Comparison of ENCODE assay signal across 11 cellular contexts in the genomic region with DNA sequence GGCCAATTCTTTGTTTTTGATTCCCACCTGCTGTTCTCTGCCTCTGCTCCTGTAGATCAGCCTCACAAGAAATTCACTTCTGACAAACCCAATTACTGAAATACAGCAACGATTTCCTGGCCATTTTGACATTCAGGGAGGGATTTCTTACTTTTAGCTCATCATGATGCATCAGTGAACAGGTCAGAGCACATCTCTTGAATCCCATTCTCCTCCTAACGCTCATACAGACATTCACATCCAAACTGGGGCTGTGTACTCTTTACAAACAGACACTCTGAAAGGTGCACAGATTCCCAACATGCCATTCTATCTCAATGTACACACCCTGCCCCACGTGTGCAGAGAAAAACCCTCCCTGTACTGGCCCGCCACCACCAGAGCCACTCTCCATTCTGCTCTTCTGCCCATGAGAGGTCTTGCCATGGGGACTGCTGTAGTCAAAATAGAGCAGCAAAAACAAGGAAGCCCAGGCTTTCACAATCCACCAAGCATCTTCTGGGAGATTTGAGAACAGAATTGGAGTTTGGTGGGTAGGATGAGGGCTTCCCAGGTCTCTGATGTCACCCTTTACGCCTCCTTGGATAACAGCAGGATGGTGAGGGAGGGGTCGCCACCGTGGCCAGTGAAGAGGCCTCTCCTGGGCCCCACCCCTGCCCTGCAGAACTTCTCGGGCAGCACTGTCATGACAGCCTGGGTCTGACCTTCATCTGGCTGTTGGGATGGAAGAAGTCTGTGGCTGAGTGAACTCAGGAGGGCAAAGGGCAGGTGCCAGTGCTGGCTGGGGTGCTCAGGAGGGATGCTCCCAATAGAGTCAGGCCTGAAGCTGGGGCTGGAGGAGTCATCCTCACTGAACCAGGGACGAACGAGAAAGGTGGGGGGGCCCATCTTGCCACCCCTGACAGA. TPM values are rescaled to one million over a fixed set of nuclear protein-coding genes. Genes with fewer than 3 reads are reported as not detected.
DNase-seq lines count a peak whose midpoint lies in the region; ATAC-seq, FAIRE-seq and TF ChIP-seq lines count a peak whose summit lies in the region.
"Had no signal": no experiment of that assay in that cellular context is flagged by ENCODE, and none has a peak within 500 bp of the region (broad histone marks: within the 10 kb centered on the region; RNA-seq: fewer than 3 reads in every experiment).

No MANE protein-coding gene starts in this region.

- no peak overlapping the region for H2AFZ ChIP-seq in trophoblast cell (ENCODE audit: insufficient read depth, low read length, poor library complexity)
- H2AFZ ChIP-seq: GM23338 had no signal

- H3K9me3 Mint-ChIP-seq in activated naive CD4-positive, alpha-beta T cell treated with anti-CD3 and anti-CD28 coated beads, Interleukin-2, amount 10 ng/mL, durations not matched to agents 7 days and 5 days, result no peaks in the 10 kb centered on the region
- H3K9me3 Mint-ChIP-seq in natural killer cell, result no peaks in the 10 kb centered on the region
- H3K9me3 Mint-ChIP-seq: GM23338 had no signal

- H3K36me3 Mint-ChIP-seq in activated naive CD4-positive, alpha-beta T cell treated with anti-CD3 and anti-CD28 coated beads, Interleukin-2, amount 10 ng/mL, durations not matched to agents 7 days and 5 days, result peaks cover 2% of the 10 kb centered on the region
- H3K36me3 Mint-ChIP-seq in natural killer cell, result no peaks in the 10 kb centered on the region

- peaks cover 18 to 28% of the 10 kb centered on the region in 2 experiments for H3K4me1 ChIP-seq in trophoblast cell (ENCODE audit: control insufficient read depth in 1 of 2, insufficient read depth in 2 of 2, low read length in 2 of 2)

- no peaks in the 10 kb centered on the region for H3K79me2 ChIP-seq in trophoblast cell (ENCODE audit: control insufficient read depth, insufficient read depth, low read length, poor library complexity)

- peak overlapping the region; percentile 66 for H3K27ac Mint-ChIP-seq in activated naive CD4-positive, alpha-beta T cell treated with anti-CD3 and anti-CD28 coated beads, Interleukin-2, amount 10 ng/mL, durations not matched to agents 7 days and 5 days
- no peak overlapping the region for H3K27ac Mint-ChIP-seq in natural killer cell

- H3K4me3 ChIP-seq in fibroblast of the aortic adventitia (ENCODE audit: low read depth, low read length), result peak overlapping the region; percentile 14
- no peak overlapping the region for H3K4me3 ChIP-seq in trophoblast cell (ENCODE audit: low read depth, low read length)
- H3K4me3 ChIP-seq: GM23338 had no signal

- peak overlapping the region; percentile 42 for H2BK12ac ChIP-seq in trophoblast cell (ENCODE audit: low read length)

- H4K8ac ChIP-seq in trophoblast cell (ENCODE audit: low read depth, low read length), result peak overlapping the region; percentile 8

- no peak for FAIRE-seq in GM12892 (lab: Jason Lieb, UNC)

- peak overlapping the region; percentile 62 for H4K91ac ChIP-seq in trophoblast cell (ENCODE audit: low read depth, low read length)

- H2BK120ac ChIP-seq in trophoblast cell (ENCODE audit: insufficient read depth, low read length, poor library complexity), result peak overlapping the region; percentile 14

- H3K4me2 ChIP-seq in trophoblast cell (ENCODE audit: low read length), result no peak overlapping the region
- H3K4me2 ChIP-seq: GM23338 had no signal

- H3K27me3 ChIP-seq in trophoblast cell (ENCODE audit: insufficient read depth, low read length), result no peaks in the 10 kb centered on the region

- H3K27ac ChIP-seq in trophoblast cell (ENCODE audit: low read depth, low read length), result no peak overlapping the region

- no peak overlapping the region for H3K23ac ChIP-seq in trophoblast cell (ENCODE audit: low read length)

- intact Hi-C loops in natural killer cell (cut with micrococcal nuclease), result no loop called here

- no peak overlapping the region for H3K4ac ChIP-seq in trophoblast cell (ENCODE audit: low read depth, low read length)

- H4K12ac ChIP-seq in trophoblast cell (ENCODE audit: low read depth, low read length), result no peak overlapping the region

- CTCF ChIA-PET in activated naive CD4-positive, alpha-beta T cell treated with anti-CD3 and anti-CD28 coated beads, Interleukin-2, amount 10 ng/mL, durations not matched to agents 7 days and 5 days (lab: Charles Lee), result no interaction called here

- H3K18ac ChIP-seq in trophoblast cell (ENCODE audit: low read length), result no peak overlapping the region

- H2AK5ac ChIP-seq in trophoblast cell (ENCODE audit: low read length), result peak overlapping the region; percentile 55

- peak overlapping the region; percentile 26 for H2BK5ac ChIP-seq in trophoblast cell (ENCODE audit: low read depth, low read length, poor library complexity)

- TF ChIP-seq CTCF in fibroblast of the aortic adventitia (IDR thresholded peaks at IDR 0.05; ENCODE audit: insufficient read depth, low read length), result no peak
- TF ChIP-seq CTCF in natural killer cell (IDR thresholded peaks at IDR 0.05), result no peak

- H3K36me3 ChIP-seq in trophoblast cell (ENCODE audit: control insufficient read depth in 1 of 2, insufficient read depth in 2 of 2, low read length in 2 of 2), result no peaks in the 10 kb centered on the region

- peaks cover 16% of the 10 kb centered on the region for H3K79me1 ChIP-seq in trophoblast cell (ENCODE audit: low read length)

- no peaks in the 10 kb centered on the region for H3K4me1 Mint-ChIP-seq in activated naive CD4-positive, alpha-beta T cell treated with anti-CD3 and anti-CD28 coated beads, Interleukin-2, amount 10 ng/mL, durations not matched to agents 7 days and 5 days
- H3K4me1 Mint-ChIP-seq in natural killer cell, result peaks cover 5 to 6% of the 10 kb centered on the region in 2 donors

- H3K9me3 ChIP-seq in trophoblast cell (ENCODE audit: insufficient read depth, low read depth, low read length), result no peaks in the 10 kb centered on the region

- H3K9ac ChIP-seq in trophoblast cell (ENCODE audit: low read length), result no peak overlapping the region

- no CpG with 5 or more reads among the region's 10 CpGs for WGBS in trophoblast cell (ENCODE audit: extremely low coverage, insufficient coverage, insufficient read length)

- no peak for ATAC-seq in GM19397 (IDR thresholded peaks at IDR 0.05; ENCODE audit: unreplicated experiment)
- ATAC-seq in natural killer cell, result no peak

- no peak for TF ChIP-seq POLR2A in GM12892 (IDR thresholded peaks at IDR 0.05; ENCODE audit: low read depth, low read length)

- DNase-seq in activated naive CD4-positive, alpha-beta T cell treated with anti-CD3 and anti-CD28 coated beads, Interleukin-2, amount 10 ng/mL, durations not matched to agents 7 days and 5 days, result no peak
- no peak for DNase-seq in activated naive CD4-positive, alpha-beta T cell (lab: John Stamatoyannopoulos, UW)
- DNase-seq in fibroblast of the aortic adventitia (ENCODE audit: low read depth), result no peak
- no peak for DNase-seq in trophoblast cell
- no peak for DNase-seq in COR-L47 (lab: John Stamatoyannopoulos, UW)
- DNase-seq in natural killer cell, result no peak
- DNase-seq in GM12892 (ENCODE audit: insufficient read length), result no peak
- DNase-seq: stimulated activated CD4-positive, alpha-beta T cell treated with anti-CD3 and anti-CD28 coated beads, Interleukin-12 subunit alpha, Interleukin-12 subunit beta, amount 100 ng/mL, for 4 hours; stimulated activated naive CD4-positive, alpha-beta T cell treated with Interleukin-2 at 50 U/mL for 16 hours had no signal

- H3K4me3 Mint-ChIP-seq in activated naive CD4-positive, alpha-beta T cell treated with anti-CD3 and anti-CD28 coated beads, Interleukin-2, amount 10 ng/mL, durations not matched to agents 7 days and 5 days, result no peak overlapping the region
- no peak overlapping the region for H3K4me3 Mint-ChIP-seq in natural killer cell
- H3K4me3 Mint-ChIP-seq: GM23338 had no signal

- no peaks in the 10 kb centered on the region for H3K27me3 Mint-ChIP-seq in activated naive CD4-positive, alpha-beta T cell treated with anti-CD3 and anti-CD28 coated beads, Interleukin-2, amount 10 ng/mL, durations not matched to agents 7 days and 5 days
- no peaks in the 10 kb centered on the region for H3K27me3 Mint-ChIP-seq in natural killer cell (ENCODE audit: low read depth in 2 of 2)

- peak overlapping the region; percentile 45 for H3K14ac ChIP-seq in trophoblast cell (ENCODE audit: low read length)

RNA-seq across cellular contexts. Expression of a gene that starts 41.9 kb away (rescaled TPM):
- total RNA-seq in fibroblast of the aortic adventitia (ENCODE audit: low replicate concordance), result 34.3 and 50.4 TPM in 2 replicates
- 62.0 and 65.7 TPM in 2 replicates for polyA plus RNA-seq in trophoblast cell (2013)
- total RNA-seq in natural killer cell, result 100 to 1,000 TPM; 376 to 428 (median 418) TPM
- 17.0 TPM for polyA plus RNA-seq in GM12892 (2012; ENCODE audit: missing spikeins)
